In the genomic region with DNA sequence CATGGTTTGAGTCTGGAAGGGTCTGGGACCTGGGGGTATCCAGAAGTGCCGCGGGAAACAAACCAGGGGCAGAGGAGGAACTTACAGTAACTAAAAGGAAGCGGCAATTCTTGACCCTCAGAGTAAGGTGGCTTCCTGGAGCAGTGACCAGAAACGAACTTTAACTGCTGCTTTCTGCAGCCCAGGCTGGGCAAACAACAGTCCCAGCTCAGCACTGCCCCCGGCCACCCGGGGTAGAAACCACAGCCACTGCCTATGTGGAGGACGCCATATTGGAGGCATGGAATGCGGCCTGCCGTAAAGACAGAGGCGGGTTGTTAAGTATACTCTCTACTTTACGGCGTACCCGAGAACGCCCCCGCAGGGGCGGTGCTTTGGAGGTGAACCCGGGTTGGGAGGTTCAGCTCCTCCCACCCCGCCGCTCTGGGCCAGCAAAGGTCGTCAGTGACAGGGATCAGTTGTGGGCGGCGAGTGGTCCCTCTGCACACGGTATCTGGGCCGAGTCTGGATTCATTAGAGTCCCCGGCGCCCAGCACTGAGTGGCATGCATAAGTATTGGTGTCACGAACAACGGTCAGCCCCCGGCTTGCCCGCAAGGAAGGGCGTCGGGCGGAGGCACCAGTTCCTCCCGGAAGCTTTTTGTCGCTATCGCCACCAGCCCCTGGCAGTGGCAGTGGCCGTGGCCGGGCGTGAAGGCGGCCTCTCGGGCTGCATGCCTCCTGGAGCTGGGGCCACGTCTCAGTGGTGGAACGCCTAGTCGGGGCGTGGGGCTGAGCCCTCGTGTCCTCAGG, we compare ENCODE assay signal across 8 cellular contexts. TPM values are rescaled to one million over a fixed set of nuclear protein-coding genes. Genes with fewer than 3 reads are reported as not detected.
A peak's percentile ranks its signal among the peaks of the same experiment; 100 is the strongest.
DNase-seq lines count a peak whose midpoint lies in the region; ATAC-seq and TF ChIP-seq lines count a peak whose summit lies in the region.

A gene with protein sequence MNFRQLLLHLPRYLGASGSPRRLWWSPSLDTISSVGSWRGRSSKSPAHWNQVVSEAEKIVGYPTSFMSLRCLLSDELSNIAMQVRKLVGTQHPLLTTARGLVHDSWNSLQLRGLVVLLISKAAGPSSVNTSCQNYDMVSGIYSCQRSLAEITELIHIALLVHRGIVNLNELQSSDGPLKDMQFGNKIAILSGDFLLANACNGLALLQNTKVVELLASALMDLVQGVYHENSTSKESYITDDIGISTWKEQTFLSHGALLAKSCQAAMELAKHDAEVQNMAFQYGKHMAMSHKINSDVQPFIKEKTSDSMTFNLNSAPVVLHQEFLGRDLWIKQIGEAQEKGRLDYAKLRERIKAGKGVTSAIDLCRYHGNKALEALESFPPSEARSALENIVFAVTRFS (minus strand): TSS at position 282 of the 791 bp plus-strand sequence. CDS start 279 bp downstream, at position 3.

- H3K4me3 ChIP-seq in epithelial cell of proximal tubule (ENCODE audit: low read depth, low read length) = peak within 1 kb of the TSS; percentile 93

- peak; percentile 99 for DNase-seq in DMS53 (lab: John Stamatoyannopoulos, UW)
- peak; percentile 88 for DNase-seq in OCI-M2 (lab: John Stamatoyannopoulos, UW; ENCODE audit: unreplicated experiment)
- DNase-seq in activated T-cell treated with anti-CD3 and anti-CD28 coated beads for 4 hours = peak; percentile 99
- peak; percentile 68 for DNase-seq in epithelial cell of proximal tubule (ENCODE audit: low read depth)
- DNase-seq in mucosa of gallbladder (ENCODE audit: low spot score) = peak; percentile 99
- peak; percentile 98 to 99 for DNase-seq in stimulated activated CD8-positive, alpha-beta memory T cell treated with anti-CD3 and anti-CD28 coated beads, Interleukin-4, amount 100 ng/mL, for 4 hours (ENCODE audit: low read depth in 2 of 2, low spot score in 1 of 2)

- no peak for TF ChIP-seq EP300 in Ishikawa (IDR thresholded peaks at IDR 0.05; ENCODE audit: borderline replicate concordance)

- peak; percentile 91 for ATAC-seq in GM21576 (IDR thresholded peaks at IDR 0.05; ENCODE audit: unreplicated experiment)

- TF ChIP-seq CTCF in epithelial cell of proximal tubule (conservative IDR thresholded peaks at IDR 0.05; ENCODE audit: low read depth, low read length) = peak; percentile 64

- TF ChIP-seq RAD21 in Ishikawa (IDR thresholded peaks at IDR 0.05; ENCODE audit: low read depth) = peak; percentile 26; the same call in 1 of the 2 replicates

TF ChIP-seq in Ishikawa, 13 proteins besides CTCF, POLR2A, EP300 and RAD21:
- no peak for TF ChIP-seq REST (IDR thresholded peaks at IDR 0.05; ENCODE audit: low read depth)
- TF ChIP-seq, protein P1, sequence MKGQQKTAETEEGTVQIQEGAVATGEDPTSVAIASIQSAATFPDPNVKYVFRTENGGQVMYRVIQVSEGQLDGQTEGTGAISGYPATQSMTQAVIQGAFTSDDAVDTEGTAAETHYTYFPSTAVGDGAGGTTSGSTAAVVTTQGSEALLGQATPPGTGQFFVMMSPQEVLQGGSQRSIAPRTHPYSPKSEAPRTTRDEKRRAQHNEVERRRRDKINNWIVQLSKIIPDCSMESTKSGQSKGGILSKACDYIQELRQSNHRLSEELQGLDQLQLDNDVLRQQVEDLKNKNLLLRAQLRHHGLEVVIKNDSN (IDR thresholded peaks at IDR 0.05) = no peak
- peak; percentile 40; the same call in 1 of the 2 replicates for TF ChIP-seq NFIC (IDR thresholded peaks at IDR 0.05)
- peak; percentile 19; the same call in 1 of the 2 replicates for TF ChIP-seq TCF12 (IDR thresholded peaks at IDR 0.05; ENCODE audit: low read depth)
- peak; percentile 99 for TF ChIP-seq EGR1 (IDR thresholded peaks at IDR 0.05)
- TF ChIP-seq CREB1 (IDR thresholded peaks at IDR 0.05; ENCODE audit: low read depth) = peak; percentile 17; the same call in 1 of the 2 replicates
- TF ChIP-seq ZBTB7A (IDR thresholded peaks at IDR 0.05; ENCODE audit: low read depth) = peak; percentile 70; the same call in 1 of the 2 replicates
- TF ChIP-seq, protein P2, sequence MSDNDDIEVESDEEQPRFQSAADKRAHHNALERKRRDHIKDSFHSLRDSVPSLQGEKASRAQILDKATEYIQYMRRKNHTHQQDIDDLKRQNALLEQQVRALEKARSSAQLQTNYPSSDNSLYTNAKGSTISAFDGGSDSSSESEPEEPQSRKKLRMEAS (IDR thresholded peaks at IDR 0.05) = peak; percentile 78
- TF ChIP-seq TAF1 (IDR thresholded peaks at IDR 0.05; ENCODE audit: low read depth) = peak; percentile 94
- peak; percentile 75 for TF ChIP-seq TEAD4 (IDR thresholded peaks at IDR 0.05)
- TF ChIP-seq FOXM1 (IDR thresholded peaks at IDR 0.05; ENCODE audit: borderline replicate concordance, low read depth) = no peak
- peak; percentile 98 for TF ChIP-seq YY1 (IDR thresholded peaks at IDR 0.05; ENCODE audit: low read depth)
TF ChIP-seq in Ishikawa: peak in this region for 9.

RNA-seq across cellular contexts. Expression of the gene that starts here (rescaled TPM):
- total RNA-seq in epithelial cell of proximal tubule = 6.9 and 7.4 TPM in 2 replicates
- 17.7 TPM for total RNA-seq in mucosa of gallbladder

Comparison
In these comparisons a context has a peak if more than half of its experiments do, and no peak if none do; other contexts are left out.
1. Peak in every context shown above with its lines: DNase-seq, ATAC-seq and H3K4me3 ChIP-seq.